In the genomic region with DNA sequence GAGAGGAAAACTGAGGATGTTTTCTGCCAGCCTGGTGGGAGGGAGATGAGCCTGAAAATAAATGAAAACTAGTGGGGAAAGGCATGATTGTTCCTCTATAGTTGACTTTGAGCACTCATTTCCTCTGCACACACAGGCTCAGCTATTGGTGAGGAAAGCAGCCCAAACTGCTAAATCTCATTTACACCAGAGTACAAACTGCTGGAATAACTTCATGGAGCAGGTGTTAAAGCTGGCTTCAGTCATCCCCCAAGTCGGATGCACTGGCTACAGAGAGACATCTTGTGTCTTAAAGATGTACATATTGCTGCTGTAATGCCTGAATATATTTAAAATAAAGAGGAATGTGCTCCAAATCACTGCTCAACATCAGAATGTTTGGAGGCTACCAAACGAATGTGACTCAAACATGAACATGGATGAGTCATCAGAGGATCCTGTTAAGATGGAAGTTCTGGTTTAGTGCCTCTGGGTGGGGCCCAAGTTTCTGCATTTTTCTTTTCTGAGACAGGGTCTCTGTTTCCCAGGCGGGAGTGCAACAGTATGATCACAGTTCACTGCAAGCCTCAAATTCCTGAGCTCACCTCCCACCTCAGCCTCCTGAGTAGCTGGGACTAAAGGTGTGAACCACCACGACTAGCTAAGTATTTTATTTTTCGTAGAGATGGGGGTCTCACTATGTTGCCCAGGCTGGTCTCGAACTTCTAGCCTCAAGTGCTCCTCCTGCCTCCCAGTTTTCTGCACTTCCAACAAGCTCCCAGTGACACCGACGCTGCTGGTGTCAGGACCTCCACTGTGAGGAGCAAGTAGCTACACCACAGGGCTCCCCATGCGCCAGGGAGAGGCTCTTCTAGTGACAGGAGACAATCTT, we compare ENCODE assay signal across 8 cellular contexts.
DNase-seq lines count a peak whose midpoint lies in the region; ATAC-seq, FAIRE-seq and TF ChIP-seq lines count a peak whose summit lies in the region.

No MANE protein-coding gene starts in this region.

- no peaks in the 10 kb centered on the region for H3F3A ChIP-seq in Loucy (ENCODE audit: low read depth)

- no peak overlapping the region for H2AK5ac ChIP-seq in neuronal stem cell (ENCODE audit: low read depth, low read length)

- ATAC-seq in GM18511 (IDR thresholded peaks at IDR 0.05; ENCODE audit: unreplicated experiment) (no peak), HG02763 (IDR thresholded peaks at IDR 0.05; ENCODE audit: unreplicated experiment) (no peak)

- peaks cover 16% of the 10 kb centered on the region; the same call in 1 of the 2 replicates for H3K36me3 ChIP-seq in Loucy (ENCODE audit: insufficient read depth, low read length)
- H3K36me3 ChIP-seq in neuronal stem cell (replicated peaks in 1 of 2; ENCODE audit: control insufficient read depth in 2 of 2, insufficient read depth in 2 of 2, low read length in 2 of 2), result peaks cover 20 to 45% of the 10 kb centered on the region in 2 donors
- H3K36me3 ChIP-seq in kidney (ENCODE audit: control insufficient read depth in 1 of 2, insufficient read depth in 2 of 2, low read length in 2 of 2), result no peaks in the 10 kb centered on the region

- H2BK15ac ChIP-seq in neuronal stem cell (ENCODE audit: low read length), result no peak overlapping the region

- TF ChIP-seq CTCF in Loucy (conservative IDR thresholded peaks at IDR 0.05; ENCODE audit: low read length) (peak; percentile 25; the same call in 1 of the 2 replicates), kidney (IDR thresholded peaks at IDR 0.05; ENCODE audit: borderline replicate concordance, extremely low read depth, insufficient read depth) (no peak)

- H3K9ac ChIP-seq in Loucy (ENCODE audit: low read depth, low read length, poor library complexity, severe bottlenecking), result no peak overlapping the region
- no peak overlapping the region for H3K9ac ChIP-seq in neuronal stem cell (ENCODE audit: low read depth, low read length, poor library complexity)
- no peak overlapping the region for H3K9ac ChIP-seq in kidney (ENCODE audit: low read length in 2 of 2)

- no peak overlapping the region for H3K4ac ChIP-seq in neuronal stem cell (ENCODE audit: low read length)

- no peak overlapping the region for H3K4me3 ChIP-seq in Loucy (ENCODE audit: low read length, poor library complexity, severe bottlenecking)
- no peak overlapping the region for H3K4me3 ChIP-seq in neuronal stem cell (ENCODE audit: low read length in 2 of 2)
- H3K4me3 ChIP-seq in kidney (ENCODE audit: low read length in 2 of 2), result no peak overlapping the region

- H3K79me2 ChIP-seq in Loucy (ENCODE audit: insufficient read depth, low read length), result no peaks in the 10 kb centered on the region

- no peak overlapping the region for H2BK5ac ChIP-seq in neuronal stem cell (ENCODE audit: low read length)

- H4K20me1 ChIP-seq in Loucy (ENCODE audit: insufficient read depth, low read length, poor library complexity, severe bottlenecking), result no peaks in the 10 kb centered on the region

- no peak overlapping the region for H3K14ac ChIP-seq in neuronal stem cell (ENCODE audit: low read length)

- no peak overlapping the region for H4K91ac ChIP-seq in neuronal stem cell (ENCODE audit: low read depth, low read length, poor library complexity)

- H3K9me3 ChIP-seq in Loucy (ENCODE audit: insufficient read depth, low read depth, low read length) (no peaks in the 10 kb centered on the region), neuronal stem cell (replicated peaks in 1 of 2; ENCODE audit: control insufficient read depth in 2 of 2, insufficient read depth in 1 of 2, low read depth in 1 of 2, low read length in 2 of 2) (no peaks in the 10 kb centered on the region), kidney (ENCODE audit: control insufficient read depth in 1 of 2, low read length in 2 of 2) (no peaks in the 10 kb centered on the region)

- no peak overlapping the region for H2BK120ac ChIP-seq in neuronal stem cell (ENCODE audit: low read depth, low read length)

- no peak overlapping the region for H4K8ac ChIP-seq in neuronal stem cell (ENCODE audit: low read depth, low read length)

- intact Hi-C loops in kidney (cut with DNase I), result no loop called here

- H3K4me1 ChIP-seq in Loucy (ENCODE audit: insufficient read depth, low read length, poor library complexity, severe bottlenecking) (peaks cover 4% of the 10 kb centered on the region), neuronal stem cell (ENCODE audit: control insufficient read depth in 2 of 2, insufficient read depth in 1 of 2, low read depth in 1 of 2, low read length in 2 of 2) (no peaks in the 10 kb centered on the region), kidney (ENCODE audit: control insufficient read depth in 1 of 2, insufficient read depth in 1 of 2, low read depth in 1 of 2, low read length in 2 of 2) (no peaks in the 10 kb centered on the region)

- H3K4me2 ChIP-seq in Loucy (ENCODE audit: low read depth, low read length, poor library complexity, severe bottlenecking), result no peak overlapping the region
- no peak overlapping the region for H3K4me2 ChIP-seq in neuronal stem cell (ENCODE audit: insufficient read depth, low read length, poor library complexity, severe bottlenecking)

- H3K79me1 ChIP-seq in neuronal stem cell (ENCODE audit: low read depth, low read length), result no peaks in the 10 kb centered on the region

- no CpG with 5 or more reads among the region's 9 CpGs for WGBS in neuronal stem cell (ENCODE audit: extremely low coverage in 2 of 2, insufficient read length in 2 of 2, insufficient replicate concordance in 1 of 2), 2 donors

- H2BK12ac ChIP-seq in neuronal stem cell (ENCODE audit: low read length), result no peak overlapping the region

- H3K27ac ChIP-seq in caudate nucleus (ENCODE audit: low read depth, low read length) (peak overlapping the region; percentile 3), neuronal stem cell (replicated peaks; ENCODE audit: low read length) (no peak overlapping the region), kidney (ENCODE audit: low read depth in 2 of 2, low read length in 2 of 2) (no peak overlapping the region)

- H3K18ac ChIP-seq in neuronal stem cell (ENCODE audit: low read length), result peak overlapping the region; percentile 2

- DNase-seq in EL (peak; percentile 71), caudate nucleus (lab: John Stamatoyannopoulos, UW) (peak in 3 of 61 donors; percentile 21 to 27 (median 25)), neuronal stem cell (ENCODE audit: low spot score) (no peak), mucosa of gallbladder (ENCODE audit: low spot score) (no peak), kidney (no peak)

- H2AFZ ChIP-seq in Loucy (ENCODE audit: low read length) (no peak overlapping the region), neuronal stem cell (ENCODE audit: low read length) (no peak overlapping the region)

- H3K9me2 ChIP-seq in Loucy (replicated peaks; ENCODE audit: low read depth, low read length), result no peaks in the 10 kb centered on the region

- H3K23ac ChIP-seq in neuronal stem cell (ENCODE audit: low read depth, low read length, poor library complexity), result no peak overlapping the region

- no peak for FAIRE-seq in kidney (lab: Jason Lieb, UNC)

- no peaks in the 10 kb centered on the region for H3K27me3 ChIP-seq in Loucy (ENCODE audit: insufficient read depth, low read length, poor library complexity, severe bottlenecking)
- no peaks in the 10 kb centered on the region for H3K27me3 ChIP-seq in neuronal stem cell (ENCODE audit: control insufficient read depth in 3 of 3, insufficient read depth in 3 of 3, low read depth in 1 of 3, low read length in 3 of 3)
